2 cellular contexts compared by ENCODE assay signal in genomic region chr10:110666259-110666658, GRCh38. TPM values are rescaled to one million over a fixed set of nuclear protein-coding genes. Genes with fewer than 3 reads are reported as not detected.
"Had no signal": no experiment of that assay in that cellular context is flagged by ENCODE, and none has a peak within 500 bp of the region (broad histone marks: within the 10 kb centered on the region; RNA-seq: fewer than 3 reads in every experiment).

No MANE protein-coding gene starts in this region.

RNA-seq across cellular contexts. Expression of gene RBM20, which starts 22.1 kb away (rescaled TPM):
- total RNA-seq: natural killer cell treated with Interleukin-12 subunit alpha and Interleukin-12 subunit beta and Interleukin-15 and Interleukin-18, amount 100 ng/mL, for 72 hours had no signal
- polyA plus RNA-seq: mammary epithelial cell had no signal
